1 cellular context compared by ENCODE assay signal in genomic region chr13:39038569-39038898, GRCh38.
TF ChIP-seq lines count a peak whose summit lies in the region.

No MANE protein-coding gene starts in this region.

TF ChIP-seq in GM23338, 12 proteins besides CTCF, POLR2A, EP300 and RAD21 (continued from another document):
- TF ChIP-seq ZNF462 (CRISPR knock-in tag; IDR thresholded peaks at IDR 0.05) (no peak), ZNF331 (CRISPR knock-in tag; IDR thresholded peaks at IDR 0.05; ENCODE audit: low read depth) (no peak), NANOG (IDR thresholded peaks at IDR 0.05; ENCODE audit: borderline replicate concordance) (no peak), EZH2phosphoT487 (IDR thresholded peaks at IDR 0.05; ENCODE audit: unreplicated experiment) (no peak)
